In the genomic region with DNA sequence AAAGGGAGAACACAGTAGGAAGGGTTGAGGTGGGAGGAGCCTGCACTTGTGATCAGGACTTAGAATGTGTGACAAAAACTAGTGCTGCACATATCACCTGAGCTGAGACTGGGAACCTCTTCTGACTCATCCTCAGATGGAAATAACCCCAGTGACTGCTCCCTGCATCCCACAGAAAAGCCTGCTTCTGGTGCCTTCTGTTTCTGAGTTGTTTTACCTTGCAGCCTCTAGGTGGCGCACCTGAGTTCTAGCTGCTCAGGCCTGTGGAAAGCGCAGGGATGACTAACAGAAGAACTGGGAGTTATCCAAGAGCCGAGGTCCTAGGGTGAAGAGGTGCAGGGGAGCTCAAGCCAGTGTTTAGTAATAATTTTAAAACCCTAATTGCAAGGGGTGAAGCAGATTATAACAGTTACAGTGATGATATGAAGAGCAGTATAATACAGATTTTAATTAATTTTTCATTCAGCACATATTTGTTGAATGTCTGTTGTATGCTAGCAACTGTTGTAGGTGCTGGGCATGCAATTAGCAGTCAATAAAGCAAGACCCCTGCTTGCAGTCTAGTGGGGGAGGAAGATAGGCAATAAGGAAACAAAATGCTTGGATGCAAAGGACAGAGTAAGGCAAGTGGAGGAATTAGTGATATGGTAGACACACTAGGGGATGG, we compare ENCODE assay signal across 9 cellular contexts.
A peak's percentile ranks its signal among the peaks of the same experiment; 100 is the strongest.
DNase-seq lines count a peak whose midpoint lies in the region; ATAC-seq and TF ChIP-seq lines count a peak whose summit lies in the region.
"Had no signal": no experiment of that assay in that cellular context is flagged by ENCODE, and none has a peak within 500 bp of the region (broad histone marks: within the 10 kb centered on the region; RNA-seq: fewer than 3 reads in every experiment).

No MANE protein-coding gene starts in this region.

- no peaks in the 10 kb centered on the region for H3K4me1 ChIP-seq in CD8-positive, alpha-beta T cell (ENCODE audit: insufficient read depth, low read length)
- no peaks in the 10 kb centered on the region for H3K4me1 ChIP-seq in HAP-1
- no peaks in the 10 kb centered on the region for H3K4me1 ChIP-seq in naive thymus-derived CD4-positive, alpha-beta T cell (ENCODE audit: control insufficient read depth in 2 of 2, insufficient read depth in 2 of 2, low read length in 2 of 2)
- H3K4me1 ChIP-seq in transverse colon, result no peaks in the 10 kb centered on the region

- no peak overlapping the region for H3K27ac ChIP-seq in CD8-positive, alpha-beta T cell (ENCODE audit: low read depth, low read length)
- H3K27ac ChIP-seq in naive thymus-derived CD4-positive, alpha-beta T cell (ENCODE audit: low read depth, low read length), result no peak overlapping the region
- H3K27ac ChIP-seq in transverse colon, result no peak overlapping the region

- in situ Hi-C loops in HAP-1 (cut with MboI; ENCODE audit: low sequenced_read_pairs), result loop anchor here (10.0 to 25.0 kb wide), 2 partner anchors 1430 to 1698 kb away; no protein-coding TSS in a partner anchor
- in situ Hi-C loops in transverse colon (cut with MboI; ENCODE audit: low pct_ligation_motif_present in 1 of 4, low pct_unique_long_range_greater_than_20kb in 1 of 4, low sequenced_read_pairs in 3 of 4), result loop anchor here in 1 of 4 donors (25.0 kb wide), 1 partner anchor 598 kb away; no protein-coding TSS in a partner anchor

- H3K4me3 Mint-ChIP-seq in CD8-positive, alpha-beta T cell, result no peak overlapping the region
- H3K4me3 Mint-ChIP-seq in activated CD4-positive, alpha-beta memory T cell treated with anti-CD3 and anti-CD28 coated beads for 36 hours, result no peak overlapping the region
- H3K4me3 Mint-ChIP-seq in naive thymus-derived CD4-positive, alpha-beta T cell, result no peak overlapping the region

- CTCF ChIA-PET in CD8-positive, alpha-beta T cell (lab: Charles Lee), result interaction anchor here (1.2 to 1.3 kb wide), 3 partner anchors 10 to 35 kb away, joined by 3 to 4 read pairs (median 4); no protein-coding TSS in a partner anchor
- CTCF ChIA-PET in activated CD4-positive, alpha-beta memory T cell treated with anti-CD3 and anti-CD28 coated beads for 36 hours (lab: Charles Lee), result interaction anchor here (0.6 to 6.4 kb wide), 8 partner anchors 9 to 1698 kb away, joined by 3 to 49 read pairs (median 3); no protein-coding TSS in a partner anchor
- CTCF ChIA-PET in naive thymus-derived CD4-positive, alpha-beta T cell (lab: Charles Lee), result interaction anchor here (0.6 kb wide), 1 partner anchor 449 kb away, joined by 4 read pairs; no protein-coding TSS in a partner anchor

- H3K36me3 Mint-ChIP-seq in CD8-positive, alpha-beta T cell, result no peaks in the 10 kb centered on the region
- H3K36me3 Mint-ChIP-seq in activated CD4-positive, alpha-beta memory T cell treated with anti-CD3 and anti-CD28 coated beads for 36 hours, result no peaks in the 10 kb centered on the region
- no peaks in the 10 kb centered on the region for H3K36me3 Mint-ChIP-seq in naive thymus-derived CD4-positive, alpha-beta T cell

- intact Hi-C loops in CD8-positive, alpha-beta T cell (cut with DNase I, micrococcal nuclease), result loop anchor here in 1 of 2 experiments (2.0 kb wide), 1 partner anchor 1698 kb away; no protein-coding TSS in a partner anchor
- intact Hi-C loops in activated CD4-positive, alpha-beta memory T cell treated with anti-CD3 and anti-CD28 coated beads for 36 hours (cut with micrococcal nuclease), result loop anchor here (10.0 kb wide), 2 partner anchors 610 to 1420 kb away; a partner anchor contains a TSS
- intact Hi-C loops in naive thymus-derived CD4-positive, alpha-beta T cell (cut with micrococcal nuclease), result loop anchor here in 1 of 2 donors (2.0 kb wide), 1 partner anchor 1698 kb away; no protein-coding TSS in a partner anchor
- intact Hi-C loops in transverse colon (cut with DNase I; ENCODE audit: low total_unique reads), result loop anchor here (10.0 kb wide), 2 partner anchors 610 to 1700 kb away; no protein-coding TSS in a partner anchor

- peak in 5 of 7 experiments; percentile 5 to 50 (median 15) for DNase-seq in CD8-positive, alpha-beta T cell
- DNase-seq in HAP-1 (ENCODE audit: low spot score in 2 of 2), result peak; percentile 37 to 64
- peak; percentile 44 for DNase-seq in NCI-H446 treated with DMSO at 0.1 percent for 48 hours (lab: John Stamatoyannopoulos, UW)
- peak; percentile 56 for DNase-seq in activated CD4-positive, alpha-beta memory T cell treated with anti-CD3 and anti-CD28 coated beads for 36 hours
- peak; percentile 48 for DNase-seq in fibroblast of gingiva (ENCODE audit: low read depth)
- DNase-seq in naive thymus-derived CD4-positive, alpha-beta T cell, result peak in 4 of 9 donors; percentile 3 to 42 (median 10)
- peak; percentile 42 for DNase-seq in transverse colon

- no peak overlapping the region for H3K27ac Mint-ChIP-seq in CD8-positive, alpha-beta T cell
- no peak overlapping the region for H3K27ac Mint-ChIP-seq in activated CD4-positive, alpha-beta memory T cell treated with anti-CD3 and anti-CD28 coated beads for 36 hours
- H3K27ac Mint-ChIP-seq in naive thymus-derived CD4-positive, alpha-beta T cell, result no peak overlapping the region
- H3K27ac Mint-ChIP-seq: IgD-negative memory B cell had no signal

- peak; percentile 68 for TF ChIP-seq CTCF in CD8-positive, alpha-beta T cell (IDR thresholded peaks at IDR 0.05)
- TF ChIP-seq CTCF in transverse colon (IDR thresholded peaks at IDR 0.05), result peak; percentile 63 to 81 (median 75)

- TF ChIP-seq POLR2A in transverse colon (IDR thresholded peaks at IDR 0.05), result no peak

- TF ChIP-seq EP300 in transverse colon (IDR thresholded peaks at IDR 0.05; ENCODE audit: low read depth), result no peak

- POLR2A ChIA-PET in CD8-positive, alpha-beta T cell (lab: Charles Lee), result no interaction called here
- POLR2A ChIA-PET in activated CD4-positive, alpha-beta memory T cell treated with anti-CD3 and anti-CD28 coated beads for 36 hours (lab: Charles Lee), result no interaction called here
- POLR2A ChIA-PET in naive thymus-derived CD4-positive, alpha-beta T cell (lab: Charles Lee), result no interaction called here

- no peaks in the 10 kb centered on the region for H3K9me3 Mint-ChIP-seq in CD8-positive, alpha-beta T cell
- no peaks in the 10 kb centered on the region for H3K9me3 Mint-ChIP-seq in activated CD4-positive, alpha-beta memory T cell treated with anti-CD3 and anti-CD28 coated beads for 36 hours
- no peaks in the 10 kb centered on the region for H3K9me3 Mint-ChIP-seq in naive thymus-derived CD4-positive, alpha-beta T cell
- H3K9me3 Mint-ChIP-seq: IgD-negative memory B cell had no signal

- no peaks in the 10 kb centered on the region for H3K9me3 ChIP-seq in CD8-positive, alpha-beta T cell (ENCODE audit: low read length)
- H3K9me3 ChIP-seq in HAP-1 (no peaks in the 10 kb centered on the region), transverse colon (no peaks in the 10 kb centered on the region)
- H3K9me3 ChIP-seq in naive thymus-derived CD4-positive, alpha-beta T cell (ENCODE audit: control insufficient read depth in 2 of 3, low read length in 3 of 3), result no peaks in the 10 kb centered on the region

- 5 to 7% methylated on average over 3 of the region's 3 CpGs for WGBS in transverse colon (ENCODE audit: low coverage in 1 of 2), 2 donors

- no peak overlapping the region for H3K4me3 ChIP-seq in CD8-positive, alpha-beta T cell (ENCODE audit: low read depth, low read length)
- H3K4me3 ChIP-seq in HAP-1 (no peak overlapping the region), transverse colon (no peak overlapping the region)
- H3K4me3 ChIP-seq in naive thymus-derived CD4-positive, alpha-beta T cell (ENCODE audit: low read length), result no peak overlapping the region

- peaks cover 9% of the 10 kb centered on the region for H3K27me3 Mint-ChIP-seq in CD8-positive, alpha-beta T cell (ENCODE audit: low read depth)
- peaks cover 4% of the 10 kb centered on the region for H3K27me3 Mint-ChIP-seq in activated CD4-positive, alpha-beta memory T cell treated with anti-CD3 and anti-CD28 coated beads for 36 hours
- H3K27me3 Mint-ChIP-seq in naive thymus-derived CD4-positive, alpha-beta T cell, result peaks cover 8 to 17% (median 9%) of the 10 kb centered on the region in 5 donors

- no peaks in the 10 kb centered on the region for H3K4me1 Mint-ChIP-seq in CD8-positive, alpha-beta T cell (ENCODE audit: low read depth)
- no peaks in the 10 kb centered on the region for H3K4me1 Mint-ChIP-seq in activated CD4-positive, alpha-beta memory T cell treated with anti-CD3 and anti-CD28 coated beads for 36 hours (ENCODE audit: low read depth)
- H3K4me1 Mint-ChIP-seq in naive thymus-derived CD4-positive, alpha-beta T cell, result peaks cover 0 to 1% (median 0%) of the 10 kb centered on the region in 7 donors
- H3K4me1 Mint-ChIP-seq: IgD-negative memory B cell had no signal

- ATAC-seq in CD8-positive, alpha-beta T cell, result no peak
- ATAC-seq in naive thymus-derived CD4-positive, alpha-beta T cell, result peak; percentile 34
- ATAC-seq in HG02852 (IDR thresholded peaks at IDR 0.05; ENCODE audit: unreplicated experiment), result no peak

- no peaks in the 10 kb centered on the region for H3K36me3 ChIP-seq in CD8-positive, alpha-beta T cell (ENCODE audit: insufficient read depth, low read length)
- H3K36me3 ChIP-seq in HAP-1 (replicated peaks) (no peaks in the 10 kb centered on the region), transverse colon (no peaks in the 10 kb centered on the region)
- H3K36me3 ChIP-seq in naive thymus-derived CD4-positive, alpha-beta T cell (ENCODE audit: control insufficient read depth in 2 of 3, insufficient read depth in 3 of 3, low read length in 3 of 3), result no peaks in the 10 kb centered on the region

- no peaks in the 10 kb centered on the region for H3K27me3 ChIP-seq in CD8-positive, alpha-beta T cell (ENCODE audit: insufficient read depth, low read length)
- no peaks in the 10 kb centered on the region for H3K27me3 ChIP-seq in HAP-1 (ENCODE audit: low read depth)
- no peaks in the 10 kb centered on the region for H3K27me3 ChIP-seq in naive thymus-derived CD4-positive, alpha-beta T cell (ENCODE audit: control insufficient read depth in 2 of 2, insufficient read depth in 2 of 2, low read length in 2 of 2)
- H3K27me3 ChIP-seq in transverse colon, result no peaks in the 10 kb centered on the region
